Comparison of ENCODE assay signal across 21 cellular contexts in genomic region chr5:137900925-137901817, GRCh38. TPM values are rescaled to one million over a fixed set of nuclear protein-coding genes. Genes with fewer than 3 reads are reported as not detected.
DNase-seq lines count a peak whose midpoint lies in the region; ATAC-seq and TF ChIP-seq lines count a peak whose summit lies in the region.
"Had no signal": no experiment of that assay in that cellular context is flagged by ENCODE, and none has a peak within 500 bp of the region (broad histone marks: within the 10 kb centered on the region; RNA-seq: fewer than 3 reads in every experiment).

No MANE protein-coding gene starts in this region.

- H3K4me3 ChIP-seq in left ventricle myocardium inferior (peak overlapping the region; percentile 1), GM23248 (no peak overlapping the region)
- H3K4me3 ChIP-seq: A549, tibial artery had no signal

- no peak overlapping the region for H3K27ac ChIP-seq in left ventricle myocardium inferior (replicated peaks)
- peak overlapping the region; percentile 93 for H3K27ac ChIP-seq in caudate nucleus (ENCODE audit: low read depth, low read length)
- H3K27ac ChIP-seq in GM23248, result no peak overlapping the region
- H3K27ac ChIP-seq: A549, HL-60, tibial artery had no signal

- H3K4me2 ChIP-seq in GM23248 (ENCODE audit: unreplicated experiment), result no peak overlapping the region
- H3K4me2 ChIP-seq: A549 had no signal

- H3K4me1 Mint-ChIP-seq in naive B cell, result peaks cover 33 to 91% (median 48%) of the 10 kb centered on the region in 3 donors
- H3K4me1 Mint-ChIP-seq: nephron had no signal

- peaks cover 0 to 4% of the 10 kb centered on the region in 2 donors for H3K36me3 Mint-ChIP-seq in naive B cell

- no peaks in the 10 kb centered on the region for H3K27me3 Mint-ChIP-seq in naive B cell

- peak overlapping the region; percentile 75 to 93 (median 85) for H3K27ac Mint-ChIP-seq in naive B cell
- H3K27ac Mint-ChIP-seq: effector memory CD8-positive, alpha-beta T cell; nephron had no signal

- no peaks in the 10 kb centered on the region for H3K36me3 ChIP-seq in left ventricle myocardium inferior
- H3K36me3 ChIP-seq in GM23248 (ENCODE audit: low read depth), result no peaks in the 10 kb centered on the region
- H3K36me3 ChIP-seq: tibial artery had no signal

- H3K9me3 ChIP-seq in left ventricle myocardium inferior (replicated peaks) (no peaks in the 10 kb centered on the region), GM23248 (ENCODE audit: low read depth) (no peaks in the 10 kb centered on the region)
- H3K9me3 ChIP-seq: A549, tibial artery had no signal

- no peaks in the 10 kb centered on the region for H3K27me3 ChIP-seq in left ventricle myocardium inferior (ENCODE audit: low read depth)
- no peaks in the 10 kb centered on the region for H3K27me3 ChIP-seq in GM23248 (replicated peaks; ENCODE audit: insufficient read depth)
- H3K27me3 ChIP-seq: tibial artery had no signal

- H3F3A ChIP-seq in GM23248 (ENCODE audit: insufficient read depth), result no peaks in the 10 kb centered on the region

- no peaks in the 10 kb centered on the region for H3K9me2 ChIP-seq in GM23248 (ENCODE audit: insufficient read depth)

- WGBS in GM23248 (ENCODE audit: low coverage in 1 of 2, low lambda C conversion rate in 2 of 2, missing lambda C conversion rate in 2 of 2), 2 experiments, result 69 to 72% methylated on average over 7 of the region's 7 CpGs

- H3K4me1 ChIP-seq in left ventricle myocardium inferior (peaks cover 4% of the 10 kb centered on the region), GM23248 (ENCODE audit: insufficient read depth) (no peaks in the 10 kb centered on the region)
- H3K4me1 ChIP-seq: A549, tibial artery had no signal

- intact Hi-C loops in left ventricle myocardium inferior (cut with micrococcal nuclease) (no loop called here), Right ventricle myocardium inferior (cut with DNase I) (no loop called here)

- in situ Hi-C loops in GM23248 (cut with MboI), result no loop called here

- no peak overlapping the region for H3K9ac ChIP-seq in GM23248

- no peak for TF ChIP-seq CTCF in left ventricle myocardium inferior (IDR thresholded peaks at IDR 0.05; ENCODE audit: borderline replicate concordance)

- ATAC-seq in Right ventricle myocardium inferior (no peak), naive B cell (ENCODE audit: low read depth in 2 of 2) (peak; percentile 54 to 61), GM21423 (IDR thresholded peaks at IDR 0.05; ENCODE audit: unreplicated experiment) (no peak)
- ATAC-seq: A549; effector memory CD8-positive, alpha-beta T cell; Panc1 had no signal

- H3K9me3 Mint-ChIP-seq in naive B cell, result peaks cover 0 to 2% (median 0%) of the 10 kb centered on the region in 7 donors
- H3K9me3 Mint-ChIP-seq: effector memory CD8-positive, alpha-beta T cell; nephron had no signal

- no peaks in the 10 kb centered on the region for H4K20me1 ChIP-seq in GM23248 (ENCODE audit: insufficient read depth)

- H3K79me2 ChIP-seq in GM23248 (ENCODE audit: insufficient read depth), result no peaks in the 10 kb centered on the region

- H3K4me3 Mint-ChIP-seq in naive B cell, result peak overlapping the region; percentile 46 to 81 (median 68)
- H3K4me3 Mint-ChIP-seq: effector memory CD8-positive, alpha-beta T cell; nephron had no signal

- DNase-seq in left ventricle myocardium inferior (no peak), Right ventricle myocardium inferior (ENCODE audit: missing footprints) (no peak), caudate nucleus (lab: John Stamatoyannopoulos, UW) (no peak), naive B cell (peak; percentile 21), NCI-H2029 treated with DMSO at 0.1 percent for 48 hours (lab: John Stamatoyannopoulos, UW) (no peak), GM23248 (no peak), NCI-H345 (lab: John Stamatoyannopoulos, UW) (no peak)
- DNase-seq: activated CD4-positive, alpha-beta T cell treated with anti-CD3 and anti-CD28 coated beads, Interleukin-2, amount 50 U/mL, for 1 hour; DMS79; effector memory CD8-positive, alpha-beta T cell; NCI-H1105; NCI-H2171; NCI-H82; tibial artery had no signal

- H2AFZ ChIP-seq in GM23248, result no peak overlapping the region

RNA-seq across cellular contexts. Expression of gene PKD2L2, which starts 11.9 kb away (rescaled TPM):
- total RNA-seq in left ventricle myocardium inferior (0.16 TPM), Right ventricle myocardium inferior (0.81 TPM)
- polyA plus RNA-seq in naive B cell (ENCODE audit: low read depth in 6 of 6) (1 to 10 TPM in 1 of 6 donors, under 1 TPM in 5; 0.19 to 1.0 (median 0.56) TPM), GM23248 (2016; fragmentation: Nextera tagmentation; extraction: Ambion mirVana) (not detected in 2 replicates)
- not detected in 2 replicates for total RNA-seq in GM23248 (2014; rRNA removed; shearing (Covaris generic))
- total RNA-seq: mesenteric fat pad had no signal
- polyA plus RNA-seq: keratinocyte had no signal

RNA-seq across cellular contexts. Expression of gene MYOT, which starts 33.5 kb away (rescaled TPM):
- total RNA-seq in left ventricle myocardium inferior (29.6 TPM), Right ventricle myocardium inferior (22.4 TPM)
- polyA plus RNA-seq in naive B cell (ENCODE audit: low read depth in 6 of 6) (under 1 TPM in 4 of 6 donors, not detected in 2; 0.17 to 0.36 (median 0.21) TPM), GM23248 (2016; fragmentation: Nextera tagmentation; extraction: Ambion mirVana) (0.39 TPM in 1 of 2 replicates, not detected in the other)
- total RNA-seq in GM23248 (2014; rRNA removed; shearing (Covaris generic)), result not detected in 2 replicates

Comparison
In these comparisons a context has a peak if more than half of its experiments do, and no peak if none do; other contexts are left out.
1. ATAC-seq: peak in naive B cell (2 of 2); none in Right ventricle myocardium inferior (single experiment) and GM21423 (single experiment).
2. RNA of gene MYOT, which starts 33.5 kb away (total RNA-seq): 29.6 TPM in left ventricle myocardium inferior (single experiment) and 22.4 TPM in Right ventricle myocardium inferior (single experiment); not detected in GM23248; every median in the first group is over 10 times any median in the second.